ENCODE assay signal across 10 cellular contexts in the genomic region with DNA sequence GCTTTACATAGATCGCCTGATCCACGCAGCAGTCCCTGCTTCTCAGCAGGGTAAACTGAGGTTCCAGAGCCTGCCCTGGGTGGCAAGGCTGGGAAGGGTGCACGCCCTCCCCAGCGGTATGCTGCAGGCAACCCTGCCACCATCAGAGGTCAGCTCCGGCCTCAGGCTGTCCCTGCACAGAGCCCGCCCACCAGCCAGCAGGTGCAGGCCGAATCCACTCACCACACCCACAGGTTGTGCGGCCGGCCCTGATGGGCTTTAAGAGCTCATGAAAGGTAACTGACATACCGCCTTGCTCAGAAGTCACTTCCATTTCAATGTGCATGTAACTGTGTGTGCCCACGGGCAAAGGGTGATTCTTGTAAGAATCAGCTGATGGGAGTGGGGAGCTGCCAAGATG. TPM values are rescaled to one million over a fixed set of nuclear protein-coding genes. Genes with fewer than 3 reads are reported as not detected.
"Had no signal": no experiment of that assay in that cellular context is flagged by ENCODE, and none has a peak within 500 bp of the region (broad histone marks: within the 10 kb centered on the region; RNA-seq: fewer than 3 reads in every experiment).

No MANE protein-coding gene starts in this region.

- ATAC-seq: HCT116, HepG2 had no signal

- H3K4me3 ChIP-seq: GM23248, HAP-1 had no signal

- H3K27ac ChIP-seq: GM23248, HL-60 had no signal

- H3K36me3 ChIP-seq: HAP-1 had no signal

- H3K4me1 ChIP-seq: HAP-1 had no signal

- DNase-seq: GM23248, GOT3, H7, HFFc6, KBM-7 had no signal

- H3K9me3 ChIP-seq: HAP-1 had no signal

RNA-seq across cellular contexts. Expression of gene RBFOX3, which starts 7.1 kb away (rescaled TPM):
- total RNA-seq: GM23248, HepG2, HFFc6 had no signal
- polyA plus RNA-seq: GM23248, HepG2, IgD-negative memory B cell had no signal
